In the genomic region with DNA sequence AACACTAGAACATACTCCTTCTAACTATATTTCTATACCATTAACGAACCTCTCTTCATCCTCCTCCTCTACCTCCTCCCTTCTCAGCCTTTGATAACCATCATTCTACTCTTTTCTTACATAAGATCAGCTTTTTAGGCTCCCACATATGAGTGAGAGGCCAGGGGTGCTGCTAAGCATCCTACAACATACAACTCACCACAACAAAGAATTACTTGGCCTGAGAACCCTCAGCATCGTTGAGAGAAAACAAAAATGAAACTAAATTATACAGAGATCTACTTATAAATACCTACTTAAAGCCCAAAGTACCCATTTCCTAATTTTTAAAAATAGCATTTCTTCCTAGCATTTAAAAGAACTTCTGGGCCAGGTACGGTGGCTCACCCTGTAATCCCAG, we compare ENCODE assay signal across 16 cellular contexts.
DNase-seq lines count a peak whose midpoint lies in the region; ATAC-seq and TF ChIP-seq lines count a peak whose summit lies in the region.
"Had no signal": no experiment of that assay in that cellular context is flagged by ENCODE, and none has a peak within 500 bp of the region (broad histone marks: within the 10 kb centered on the region; RNA-seq: fewer than 3 reads in every experiment).

No MANE protein-coding gene starts in this region.

- DNase-seq in GM13977 (ENCODE audit: low spot score), result peak; percentile 18
- DNase-seq in GM20000 (ENCODE audit: low spot score), result peak; percentile 25
- DNase-seq in MV-4-11 (lab: John Stamatoyannopoulos, UW), result peak; percentile 15
- no peak for DNase-seq in effector memory CD8-positive, alpha-beta T cell
- DNase-seq in AG08395 (ENCODE audit: low spot score), result no peak
- no peak for DNase-seq in esophagus muscularis mucosa (ENCODE audit: extremely low spot score)
- DNase-seq in activated gamma-delta T cell (lab: John Stamatoyannopoulos, UW), result no peak
- DNase-seq in NCI-H2171 (lab: John Stamatoyannopoulos, UW), result no peak
- DNase-seq: activated CD4-positive, alpha-beta T cell treated with anti-CD3 and anti-CD28 coated beads for 1 hour; adrenal gland; midbrain; NCI-H2171 treated with DMSO at 0.1 percent for 48 hours; upper lobe of left lung had no signal

- no peak for TF ChIP-seq EP300 in esophagus muscularis mucosa (IDR thresholded peaks at IDR 0.05)

- H3K27me3 Mint-ChIP-seq in effector memory CD8-positive, alpha-beta T cell, result no peaks in the 10 kb centered on the region
- H3K27me3 Mint-ChIP-seq: dendritic cell treated with granulocyte-macrophage colony-stimulating factor and Interleukin-4, amounts not matched to agents 40 ng/mL and 50 ng/mL, for 4 days had no signal

- peak overlapping the region; percentile 36 to 88 for H3K27ac Mint-ChIP-seq in effector memory CD8-positive, alpha-beta T cell
- H3K27ac Mint-ChIP-seq: dendritic cell treated with granulocyte-macrophage colony-stimulating factor and Interleukin-4, amounts not matched to agents 40 ng/mL and 50 ng/mL, for 4 days had no signal

- no peaks in the 10 kb centered on the region for H3K27me3 ChIP-seq in esophagus muscularis mucosa
- H3K27me3 ChIP-seq: adrenal gland, upper lobe of left lung had no signal

- intact Hi-C loops in esophagus muscularis mucosa (cut with DNase I), result no loop called here

- no peak overlapping the region for H3K27ac ChIP-seq in esophagus muscularis mucosa (replicated peaks in 1 of 4)
- H3K27ac ChIP-seq: adrenal gland, HL-60, parathyroid adenoma, upper lobe of left lung had no signal

- H3K36me3 Mint-ChIP-seq in effector memory CD8-positive, alpha-beta T cell (ENCODE audit: insufficient read depth), result peaks cover 2% of the 10 kb centered on the region

- H3K4me1 ChIP-seq in esophagus muscularis mucosa, result peaks cover 0 to 4% (median 0%) of the 10 kb centered on the region in 4 donors
- H3K4me1 ChIP-seq: parathyroid adenoma had no signal

- in situ Hi-C loops in GM13977 (cut with MboI; ENCODE audit: low pct_unique_long_range_greater_than_20kb, low sequenced_read_pairs, unreplicated experiment), result no loop called here

- TF ChIP-seq CTCF in GM13977 (IDR thresholded peaks at IDR 0.05; ENCODE audit: extremely low read depth, insufficient read depth, missing control alignments) (no peak), GM20000 (IDR thresholded peaks at IDR 0.05; ENCODE audit: extremely low read depth, missing control alignments) (no peak), esophagus muscularis mucosa (IDR thresholded peaks at IDR 0.05) (no peak)

- H3K36me3 ChIP-seq in esophagus muscularis mucosa, result peaks cover 5 to 43% (median 19%) of the 10 kb centered on the region in 4 donors
- H3K36me3 ChIP-seq: adrenal gland had no signal

- H3K4me1 Mint-ChIP-seq in effector memory CD8-positive, alpha-beta T cell (ENCODE audit: low read depth in 2 of 2), result peaks cover 3 to 5% of the 10 kb centered on the region in 2 donors

- H3K9me3 ChIP-seq in esophagus muscularis mucosa, result no peaks in the 10 kb centered on the region
- H3K9me3 ChIP-seq: adrenal gland, upper lobe of left lung had no signal

- H3K4me3 Mint-ChIP-seq in effector memory CD8-positive, alpha-beta T cell, result peak overlapping the region; percentile 45 to 56
- H3K4me3 Mint-ChIP-seq: dendritic cell treated with granulocyte-macrophage colony-stimulating factor and Interleukin-4, amounts not matched to agents 40 ng/mL and 50 ng/mL, for 4 days had no signal

- 75% methylated on average over 3 of the region's 3 CpGs for WGBS in esophagus muscularis mucosa

- H3K4me3 ChIP-seq in esophagus muscularis mucosa, result no peak overlapping the region
- H3K4me3 ChIP-seq: adrenal gland, upper lobe of left lung had no signal

- peak; percentile 83 for ATAC-seq in effector memory CD8-positive, alpha-beta T cell (replicated peaks)

- no peaks in the 10 kb centered on the region for H3K9me3 Mint-ChIP-seq in effector memory CD8-positive, alpha-beta T cell
- H3K9me3 Mint-ChIP-seq: dendritic cell treated with granulocyte-macrophage colony-stimulating factor and Interleukin-4, amounts not matched to agents 40 ng/mL and 50 ng/mL, for 4 days had no signal

- TF ChIP-seq POLR2A in esophagus muscularis mucosa (IDR thresholded peaks at IDR 0.05; ENCODE audit: low read depth), result no peak

Comparison
In these comparisons a context has a peak if more than half of its experiments do, and no peak if none do; other contexts are left out.
1. DNase-seq: peak in GM13977 (single experiment), GM20000 (single experiment) and MV-4-11 (single experiment); none in effector memory CD8-positive, alpha-beta T cell (0 of 3), AG08395 (single experiment), esophagus muscularis mucosa (single experiment), activated gamma-delta T cell (single experiment) and NCI-H2171 (single experiment).